2 cellular contexts compared by ENCODE assay signal in the genomic region with DNA sequence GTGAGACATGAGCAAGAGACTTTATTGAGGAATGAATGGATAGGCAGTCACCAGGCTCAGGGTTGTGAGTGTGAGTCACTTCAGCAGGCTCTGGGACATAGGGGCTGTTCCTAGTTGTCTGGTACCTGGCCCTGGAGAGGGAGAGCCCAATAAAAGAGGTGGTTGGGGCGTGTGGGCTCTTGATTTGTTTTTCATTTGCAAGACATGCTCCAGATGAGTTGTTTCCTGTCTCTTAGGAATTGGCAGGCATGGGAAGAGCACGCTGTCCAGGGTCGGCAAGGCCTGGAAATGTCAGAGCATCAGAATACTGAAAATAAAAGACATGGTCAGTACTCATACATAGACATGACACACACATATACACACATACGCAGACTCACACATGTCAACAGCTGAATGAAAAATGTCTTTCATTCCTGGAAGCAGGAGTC.
TF ChIP-seq lines count a peak whose summit lies in the region.

No MANE protein-coding gene starts in this region.

TF ChIP-seq in SK-N-SH, 30 proteins besides CTCF, POLR2A, EP300 and RAD21:
- TF ChIP-seq JUND (IDR thresholded peaks at IDR 0.05), result no peak
- TF ChIP-seq, protein P1, sequence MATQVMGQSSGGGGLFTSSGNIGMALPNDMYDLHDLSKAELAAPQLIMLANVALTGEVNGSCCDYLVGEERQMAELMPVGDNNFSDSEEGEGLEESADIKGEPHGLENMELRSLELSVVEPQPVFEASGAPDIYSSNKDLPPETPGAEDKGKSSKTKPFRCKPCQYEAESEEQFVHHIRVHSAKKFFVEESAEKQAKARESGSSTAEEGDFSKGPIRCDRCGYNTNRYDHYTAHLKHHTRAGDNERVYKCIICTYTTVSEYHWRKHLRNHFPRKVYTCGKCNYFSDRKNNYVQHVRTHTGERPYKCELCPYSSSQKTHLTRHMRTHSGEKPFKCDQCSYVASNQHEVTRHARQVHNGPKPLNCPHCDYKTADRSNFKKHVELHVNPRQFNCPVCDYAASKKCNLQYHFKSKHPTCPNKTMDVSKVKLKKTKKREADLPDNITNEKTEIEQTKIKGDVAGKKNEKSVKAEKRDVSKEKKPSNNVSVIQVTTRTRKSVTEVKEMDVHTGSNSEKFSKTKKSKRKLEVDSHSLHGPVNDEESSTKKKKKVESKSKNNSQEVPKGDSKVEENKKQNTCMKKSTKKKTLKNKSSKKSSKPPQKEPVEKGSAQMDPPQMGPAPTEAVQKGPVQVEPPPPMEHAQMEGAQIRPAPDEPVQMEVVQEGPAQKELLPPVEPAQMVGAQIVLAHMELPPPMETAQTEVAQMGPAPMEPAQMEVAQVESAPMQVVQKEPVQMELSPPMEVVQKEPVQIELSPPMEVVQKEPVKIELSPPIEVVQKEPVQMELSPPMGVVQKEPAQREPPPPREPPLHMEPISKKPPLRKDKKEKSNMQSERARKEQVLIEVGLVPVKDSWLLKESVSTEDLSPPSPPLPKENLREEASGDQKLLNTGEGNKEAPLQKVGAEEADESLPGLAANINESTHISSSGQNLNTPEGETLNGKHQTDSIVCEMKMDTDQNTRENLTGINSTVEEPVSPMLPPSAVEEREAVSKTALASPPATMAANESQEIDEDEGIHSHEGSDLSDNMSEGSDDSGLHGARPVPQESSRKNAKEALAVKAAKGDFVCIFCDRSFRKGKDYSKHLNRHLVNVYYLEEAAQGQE (IDR thresholded peaks at IDR 0.05; ENCODE audit: low read depth, low read length), result peak; percentile 65; the same call in 1 of the 2 replicates
TF ChIP-seq in SK-N-SH: peak in this region for 1.

TF ChIP-seq in SK-N-SH treated with all-trans-retinoic acid at 6 μM for 48 hours, 23 proteins besides CTCF, POLR2A, EP300 and RAD21:
- no peak for TF ChIP-seq BACH2 (CRISPR knock-in tag; IDR thresholded peaks at IDR 0.05; ENCODE audit: borderline replicate concordance)
- no peak for TF ChIP-seq ESRRG (CRISPR knock-in tag; IDR thresholded peaks at IDR 0.05)
- no peak for TF ChIP-seq ARNTL (CRISPR knock-in tag; IDR thresholded peaks at IDR 0.05; ENCODE audit: borderline replicate concordance, low read depth)
- no peak for TF ChIP-seq ZFP30 (CRISPR knock-in tag; IDR thresholded peaks at IDR 0.05)
- TF ChIP-seq, protein P2, sequence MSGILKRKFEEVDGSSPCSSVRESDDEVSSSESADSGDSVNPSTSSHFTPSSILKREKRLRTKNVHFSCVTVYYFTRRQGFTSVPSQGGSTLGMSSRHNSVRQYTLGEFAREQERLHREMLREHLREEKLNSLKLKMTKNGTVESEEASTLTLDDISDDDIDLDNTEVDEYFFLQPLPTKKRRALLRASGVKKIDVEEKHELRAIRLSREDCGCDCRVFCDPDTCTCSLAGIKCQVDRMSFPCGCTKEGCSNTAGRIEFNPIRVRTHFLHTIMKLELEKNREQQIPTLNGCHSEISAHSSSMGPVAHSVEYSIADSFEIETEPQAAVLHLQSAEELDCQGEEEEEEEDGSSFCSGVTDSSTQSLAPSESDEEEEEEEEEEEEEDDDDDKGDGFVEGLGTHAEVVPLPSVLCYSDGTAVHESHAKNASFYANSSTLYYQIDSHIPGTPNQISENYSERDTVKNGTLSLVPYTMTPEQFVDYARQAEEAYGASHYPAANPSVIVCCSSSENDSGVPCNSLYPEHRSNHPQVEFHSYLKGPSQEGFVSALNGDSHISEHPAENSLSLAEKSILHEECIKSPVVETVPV (CRISPR knock-in tag; IDR thresholded peaks at IDR 0.05), result no peak
- TF ChIP-seq, protein P3, sequence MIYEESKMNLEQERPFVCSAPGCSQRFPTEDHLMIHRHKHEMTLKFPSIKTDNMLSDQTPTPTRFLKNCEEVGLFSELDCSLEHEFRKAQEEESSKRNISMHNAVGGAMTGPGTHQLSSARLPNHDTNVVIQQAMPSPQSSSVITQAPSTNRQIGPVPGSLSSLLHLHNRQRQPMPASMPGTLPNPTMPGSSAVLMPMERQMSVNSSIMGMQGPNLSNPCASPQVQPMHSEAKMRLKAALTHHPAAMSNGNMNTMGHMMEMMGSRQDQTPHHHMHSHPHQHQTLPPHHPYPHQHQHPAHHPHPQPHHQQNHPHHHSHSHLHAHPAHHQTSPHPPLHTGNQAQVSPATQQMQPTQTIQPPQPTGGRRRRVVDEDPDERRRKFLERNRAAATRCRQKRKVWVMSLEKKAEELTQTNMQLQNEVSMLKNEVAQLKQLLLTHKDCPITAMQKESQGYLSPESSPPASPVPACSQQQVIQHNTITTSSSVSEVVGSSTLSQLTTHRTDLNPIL (CRISPR knock-in tag; IDR thresholded peaks at IDR 0.05; ENCODE audit: low read depth), result no peak
- no peak for TF ChIP-seq TOX (CRISPR knock-in tag; IDR thresholded peaks at IDR 0.05; ENCODE audit: borderline replicate concordance)
- no peak for TF ChIP-seq ZNF70 (CRISPR knock-in tag; IDR thresholded peaks at IDR 0.05)
- no peak for TF ChIP-seq SNAI2 (CRISPR knock-in tag; IDR thresholded peaks at IDR 0.05)
- TF ChIP-seq, protein P4, sequence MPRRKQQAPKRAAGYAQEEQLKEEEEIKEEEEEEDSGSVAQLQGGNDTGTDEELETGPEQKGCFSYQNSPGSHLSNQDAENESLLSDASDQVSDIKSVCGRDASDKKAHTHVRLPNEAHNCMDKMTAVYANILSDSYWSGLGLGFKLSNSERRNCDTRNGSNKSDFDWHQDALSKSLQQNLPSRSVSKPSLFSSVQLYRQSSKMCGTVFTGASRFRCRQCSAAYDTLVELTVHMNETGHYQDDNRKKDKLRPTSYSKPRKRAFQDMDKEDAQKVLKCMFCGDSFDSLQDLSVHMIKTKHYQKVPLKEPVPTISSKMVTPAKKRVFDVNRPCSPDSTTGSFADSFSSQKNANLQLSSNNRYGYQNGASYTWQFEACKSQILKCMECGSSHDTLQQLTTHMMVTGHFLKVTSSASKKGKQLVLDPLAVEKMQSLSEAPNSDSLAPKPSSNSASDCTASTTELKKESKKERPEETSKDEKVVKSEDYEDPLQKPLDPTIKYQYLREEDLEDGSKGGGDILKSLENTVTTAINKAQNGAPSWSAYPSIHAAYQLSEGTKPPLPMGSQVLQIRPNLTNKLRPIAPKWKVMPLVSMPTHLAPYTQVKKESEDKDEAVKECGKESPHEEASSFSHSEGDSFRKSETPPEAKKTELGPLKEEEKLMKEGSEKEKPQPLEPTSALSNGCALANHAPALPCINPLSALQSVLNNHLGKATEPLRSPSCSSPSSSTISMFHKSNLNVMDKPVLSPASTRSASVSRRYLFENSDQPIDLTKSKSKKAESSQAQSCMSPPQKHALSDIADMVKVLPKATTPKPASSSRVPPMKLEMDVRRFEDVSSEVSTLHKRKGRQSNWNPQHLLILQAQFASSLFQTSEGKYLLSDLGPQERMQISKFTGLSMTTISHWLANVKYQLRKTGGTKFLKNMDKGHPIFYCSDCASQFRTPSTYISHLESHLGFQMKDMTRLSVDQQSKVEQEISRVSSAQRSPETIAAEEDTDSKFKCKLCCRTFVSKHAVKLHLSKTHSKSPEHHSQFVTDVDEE (CRISPR knock-in tag; IDR thresholded peaks at IDR 0.05), result no peak
- TF ChIP-seq ZFP3 (CRISPR knock-in tag; IDR thresholded peaks at IDR 0.05), result no peak
- no peak for TF ChIP-seq ZC3H10 (CRISPR knock-in tag; IDR thresholded peaks at IDR 0.05)
